In the genomic region with DNA sequence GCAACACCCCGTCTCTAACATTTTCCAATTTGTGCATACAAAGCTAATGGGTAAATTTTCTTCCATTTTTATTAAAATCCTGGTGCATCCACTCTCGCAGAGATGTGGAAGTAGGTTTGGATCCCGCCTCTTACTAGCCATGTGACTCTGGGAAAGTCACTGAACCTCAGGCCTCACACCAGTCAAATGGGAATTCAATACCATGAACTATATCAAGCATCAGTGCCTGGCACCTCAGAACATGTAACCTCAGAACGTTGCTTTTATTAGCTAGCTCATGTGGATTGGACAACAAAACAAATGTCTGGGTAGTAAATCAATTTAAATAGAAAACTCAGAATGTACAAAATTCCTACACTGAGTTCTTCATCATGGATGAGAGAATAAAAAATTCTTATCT, we compare ENCODE assay signal across 8 cellular contexts.
"Had no signal": no experiment of that assay in that cellular context is flagged by ENCODE, and none has a peak within 500 bp of the region (broad histone marks: within the 10 kb centered on the region; RNA-seq: fewer than 3 reads in every experiment).

No MANE protein-coding gene starts in this region.

- DNase-seq: H9, HCEC 1CT, KBM-7 had no signal

- H3K4me3 ChIP-seq: GM23338 had no signal

- H3K4me2 ChIP-seq: GM23338 had no signal

- H3K27ac ChIP-seq: HL-60 had no signal

- FAIRE-seq: H1, H54, HepG2 had no signal

- ATAC-seq: GM23338, HepG2 had no signal
